In the genomic region with DNA sequence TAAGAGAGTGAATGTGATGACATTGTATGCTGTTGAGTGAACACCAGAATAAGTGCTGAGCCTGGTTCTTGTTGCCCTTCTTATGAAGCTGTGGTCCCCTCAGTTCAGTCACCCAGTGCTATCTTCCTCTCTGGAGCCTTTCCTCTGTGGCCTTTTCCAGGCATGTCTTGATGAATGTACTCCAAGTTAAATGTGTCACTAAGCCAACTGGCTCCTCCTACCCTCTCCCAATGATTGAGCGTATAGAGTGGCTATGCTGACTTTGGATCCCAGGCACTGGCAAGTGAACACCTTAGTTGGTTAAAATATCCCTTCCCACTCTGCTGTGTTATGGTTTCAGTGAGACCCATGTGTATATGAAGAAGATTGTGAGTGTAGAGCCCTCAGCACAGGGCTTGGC, we compare ENCODE assay signal across 14 cellular contexts.
A peak's percentile ranks its signal among the peaks of the same experiment; 100 is the strongest.
DNase-seq lines count a peak whose midpoint lies in the region; ATAC-seq and TF ChIP-seq lines count a peak whose summit lies in the region.
"Had no signal": no experiment of that assay in that cellular context is flagged by ENCODE, and none has a peak within 500 bp of the region (broad histone marks: within the 10 kb centered on the region; RNA-seq: fewer than 3 reads in every experiment).

No MANE protein-coding gene starts in this region.

- H3K4me3 ChIP-seq in BLaER1 treated with 17β-estradiol and CSF1 and Interleukin-3, amounts not matched to agents 10 nM and 100 nM: no peak overlapping the region

- no peak overlapping the region for H3K9ac ChIP-seq in BLaER1 treated with 17β-estradiol and CSF1 and Interleukin-3, amounts not matched to agents 10 nM and 100 nM

- TF ChIP-seq CTCF in osteocyte (IDR thresholded peaks at IDR 0.05): no peak

- no peaks in the 10 kb centered on the region for H3K4me1 Mint-ChIP-seq in osteocyte (ENCODE audit: unreplicated experiment)
- H3K4me1 Mint-ChIP-seq: IgD-negative memory B cell had no signal

- peak overlapping the region in 7 of 11 experiments; percentile 11 to 86 (median 75); a peak in 9 of 22 replicates for H3K4me2 ChIP-seq in BLaER1 treated with 17β-estradiol and CSF1 and Interleukin-3, amounts not matched to agents 10 nM and 100 nM

- H4K20me1 ChIP-seq in BLaER1 treated with 17β-estradiol and CSF1 and Interleukin-3, amounts not matched to agents 10 nM and 100 nM: no peaks in the 10 kb centered on the region

- no peak for ATAC-seq in GM21367 (IDR thresholded peaks at IDR 0.05; ENCODE audit: unreplicated experiment)
- ATAC-seq: CD8-positive, alpha-beta T cell; HepG2 had no signal

- H3K4me3 Mint-ChIP-seq in osteocyte (ENCODE audit: unreplicated experiment): no peak overlapping the region
- H3K4me3 Mint-ChIP-seq: CD8-positive, alpha-beta T cell; H9; IgD-negative memory B cell had no signal

- peak; percentile 8 for DNase-seq in ecto neural progenitor cell (ENCODE audit: low spot score)
- peak; percentile 27 for DNase-seq in osteocyte (ENCODE audit: extremely low spot score, unreplicated experiment)
- no peak for DNase-seq in mucosa of gallbladder (ENCODE audit: low spot score)
- DNase-seq in activated CD4-positive, alpha-beta T cell treated with anti-CD3 and anti-CD28 coated beads, Interleukin-2, amount 50 U/mL, for 4 hours: no peak
- DNase-seq: AML-193; Calu3; CD8-positive, alpha-beta T cell; DMS79 treated with DMSO at 0.1 percent for 48 hours; GF-D8; H9 had no signal

- H3K36me3 ChIP-seq in BLaER1 treated with 17β-estradiol and CSF1 and Interleukin-3, amounts not matched to agents 10 nM and 100 nM: no peaks in the 10 kb centered on the region

- H3K27me3 ChIP-seq in BLaER1 treated with 17β-estradiol and CSF1 and Interleukin-3, amounts not matched to agents 10 nM and 100 nM: no peaks in the 10 kb centered on the region

- no peaks in the 10 kb centered on the region for H3K36me3 Mint-ChIP-seq in osteocyte (ENCODE audit: unreplicated experiment)
- H3K36me3 Mint-ChIP-seq: CD8-positive, alpha-beta T cell; IgD-negative memory B cell had no signal

- peaks cover 9 to 58% (median 45%) of the 10 kb centered on the region in 10 experiments; a peak in 19 of 20 replicates for H3K4me1 ChIP-seq in BLaER1 treated with 17β-estradiol and CSF1 and Interleukin-3, amounts not matched to agents 10 nM and 100 nM

- no peaks in the 10 kb centered on the region for H3K27me3 Mint-ChIP-seq in osteocyte (ENCODE audit: unreplicated experiment)

- no peak overlapping the region for H3K27ac ChIP-seq in BLaER1 treated with 17β-estradiol and CSF1 and Interleukin-3, amounts not matched to agents 10 nM and 100 nM

- H3K9me3 ChIP-seq in BLaER1 treated with 17β-estradiol and CSF1 and Interleukin-3, amounts not matched to agents 10 nM and 100 nM (replicated peaks in 1 of 11): peaks cover 0 to 6% (median 0%) of the 10 kb centered on the region in 11 experiments; a peak in 1 of 22 replicates

- H3K27ac Mint-ChIP-seq in osteocyte (ENCODE audit: unreplicated experiment): no peak overlapping the region
- H3K27ac Mint-ChIP-seq: CD8-positive, alpha-beta T cell; H9 had no signal

- peaks cover 13% of the 10 kb centered on the region for H3K9me3 Mint-ChIP-seq in osteocyte (ENCODE audit: unreplicated experiment)
- H3K9me3 Mint-ChIP-seq: CD8-positive, alpha-beta T cell; IgD-negative memory B cell had no signal

Comparison
In these comparisons a context has a peak if more than half of its experiments do, and no peak if none do; other contexts are left out.
1. DNase-seq: peak in ecto neural progenitor cell (single experiment) and osteocyte (single experiment); none in mucosa of gallbladder (single experiment) and activated CD4-positive, alpha-beta T cell treated with anti-CD3 and anti-CD28 coated beads, Interleukin-2, amount 50 U/mL, for 4 hours (0 of 2).